In the genomic region with DNA sequence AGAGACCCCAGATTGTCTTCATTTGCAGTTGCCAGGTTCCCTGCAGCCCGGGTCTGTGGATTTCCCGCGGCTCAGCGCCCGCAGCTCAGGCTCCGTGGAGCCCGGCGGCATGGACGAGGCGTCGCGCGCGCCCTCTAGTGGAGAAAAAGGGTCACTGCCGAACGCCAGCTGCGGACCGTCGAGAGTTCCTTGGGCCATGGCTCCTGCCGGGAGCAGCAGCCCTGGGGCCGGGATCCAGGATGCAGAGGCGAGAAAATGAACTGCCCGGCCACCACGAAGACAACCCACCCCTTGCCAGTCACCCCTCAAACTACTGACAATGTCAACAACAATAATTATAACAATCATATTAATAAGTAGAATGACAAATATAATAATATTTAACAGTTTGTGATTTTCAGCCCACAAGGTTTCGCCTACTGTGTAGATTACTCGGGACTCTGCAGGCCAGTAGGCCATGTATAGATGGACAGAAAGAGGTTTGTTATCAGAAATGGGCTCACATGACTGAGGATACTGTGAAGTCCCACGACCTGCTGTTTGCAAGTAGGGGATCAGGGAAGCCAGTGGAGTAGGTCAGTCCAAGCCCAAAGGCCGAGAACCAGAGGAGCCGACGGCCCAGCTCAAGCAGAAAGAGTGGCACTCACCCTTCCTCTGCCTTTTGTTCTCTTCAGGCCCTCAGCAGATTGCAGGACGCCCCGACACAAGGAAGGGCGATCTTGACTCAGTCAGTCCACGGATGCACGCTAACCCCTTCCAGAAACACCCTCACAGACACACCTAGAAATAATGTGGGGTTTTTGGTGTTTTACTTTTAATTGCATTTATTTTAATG, we compare ENCODE assay signal across 8 cellular contexts. TPM values are rescaled to one million over a fixed set of nuclear protein-coding genes. Genes with fewer than 3 reads are reported as not detected.
DNase-seq lines count a peak whose midpoint lies in the region; ATAC-seq and TF ChIP-seq lines count a peak whose summit lies in the region.

No MANE protein-coding gene starts in this region.

- H3K36me3 Mint-ChIP-seq in activated T-helper 17 cell treated with anti-CD3 and anti-CD28 coated beads, Interleukin-2, amount 50 U/mL, for 72 hours (ENCODE audit: low read depth), result no peaks in the 10 kb centered on the region

- H3K4me3 Mint-ChIP-seq in activated T-helper 17 cell treated with anti-CD3 and anti-CD28 coated beads, Interleukin-2, amount 50 U/mL, for 72 hours, result no peak overlapping the region

- no peaks in the 10 kb centered on the region for H3K9me3 Mint-ChIP-seq in activated T-helper 17 cell treated with anti-CD3 and anti-CD28 coated beads, Interleukin-2, amount 50 U/mL, for 72 hours

- H3K4me1 Mint-ChIP-seq in activated T-helper 17 cell treated with anti-CD3 and anti-CD28 coated beads, Interleukin-2, amount 50 U/mL, for 72 hours, result peaks cover 5% of the 10 kb centered on the region

- ATAC-seq in GM18505 (IDR thresholded peaks at IDR 0.05; ENCODE audit: unreplicated experiment) (peak; percentile 77), Panc1 (peak; percentile 97)
- ATAC-seq in activated T-helper 17 cell treated with anti-CD3 and anti-CD28 coated beads, Interleukin-2, amount 50 U/mL, for 72 hours (replicated peaks), result peak; percentile 82

- CTCF ChIA-PET in Panc1 (lab: Charles Lee), result interaction anchor here (1.3 to 2.0 kb wide), 2 partner anchors 279 to 281 kb away, joined by 4 to 6 read pairs; no protein-coding TSS in a partner anchor

- no TSS peak for BruUV-seq in Panc1 (replicated peaks; lab: Mats Ljungman, UMichigan)

- H3K4me3 ChIP-seq in HL-60 (replicated peaks; ENCODE audit: insufficient read depth, low read length) (no peak overlapping the region), Panc1 (ENCODE audit: low read depth in 2 of 2, low read length in 2 of 2) (peak overlapping the region in 1 of 2 experiments; percentile 51; a peak in 2 of 4 replicates), foreskin fibroblast (ENCODE audit: low read depth in 1 of 2, low read length in 2 of 2) (peak overlapping the region; percentile 19 to 49)

- peaks cover 31% of the 10 kb centered on the region for H3K27me3 Mint-ChIP-seq in activated T-helper 17 cell treated with anti-CD3 and anti-CD28 coated beads, Interleukin-2, amount 50 U/mL, for 72 hours

- H3K9me3 ChIP-seq in Panc1 (ENCODE audit: control insufficient read depth, insufficient read depth, low read depth, low read length), result peaks cover 4% of the 10 kb centered on the region; the same call in 1 of the 2 replicates

- in situ Hi-C loops in ACHN (cut with HindIII; ENCODE audit: low pct_ligation_motif_present, low pct_unique_long_range_greater_than_20kb, low sequenced_read_pairs), result no loop called here
- in situ Hi-C loops in Panc1 (cut with HindIII; ENCODE audit: low pct_unique_long_range_greater_than_20kb, low sequenced_read_pairs), result no loop called here

- POLR2A ChIA-PET in Panc1 (lab: Charles Lee), result no interaction called here

- TF ChIP-seq CTCF in HL-60 (IDR thresholded peaks at IDR 0.05; ENCODE audit: insufficient read depth, low read length) (peak; percentile 65), Panc1 (IDR thresholded peaks at IDR 0.05) (peak; percentile 98), foreskin fibroblast (IDR thresholded peaks at IDR 0.05; ENCODE audit: low read depth, low read length) (peak; percentile 95)

- no peaks in the 10 kb centered on the region for H3K36me3 ChIP-seq in Panc1 (ENCODE audit: control insufficient read depth, insufficient read depth, low read length)

- no peaks in the 10 kb centered on the region for H3K4me1 ChIP-seq in Panc1 (ENCODE audit: control insufficient read depth, insufficient read depth, low read length)

- H3K27ac ChIP-seq in HL-60 (replicated peaks), result no peak overlapping the region
- H3K27ac ChIP-seq in Panc1 (ENCODE audit: low read length), result no peak overlapping the region
- H3K27ac ChIP-seq in substantia nigra (ENCODE audit: low read depth, low read length, poor library complexity, severe bottlenecking), result peak overlapping the region; percentile 28

- no peak overlapping the region for H3K27ac Mint-ChIP-seq in activated T-helper 17 cell treated with anti-CD3 and anti-CD28 coated beads, Interleukin-2, amount 50 U/mL, for 72 hours

- intact Hi-C loops in Panc1 (cut with micrococcal nuclease; ENCODE audit: unreplicated experiment), result loop anchor here (2.0 to 5.0 kb wide), 2 partner anchors 241 to 279 kb away; no protein-coding TSS in a partner anchor

- H3K27me3 ChIP-seq in HL-60 (ENCODE audit: insufficient read depth, poor library complexity, severe bottlenecking) (peaks cover 10% of the 10 kb centered on the region), Panc1 (ENCODE audit: control insufficient read depth, insufficient read depth, low read length) (no peaks in the 10 kb centered on the region)

- TF ChIP-seq POLR2A in GM18505 (IDR thresholded peaks at IDR 0.05; ENCODE audit: borderline replicate concordance, extremely low read depth, insufficient read depth, insufficient read length), result no peak

- DNase-seq in ACHN (peak; percentile 64), HL-60 (ENCODE audit: low read depth in 1 of 2, low spot score in 1 of 2) (peak; percentile 20 to 49), Panc1 (ENCODE audit: low read depth, low spot score) (no peak), foreskin fibroblast (peak; percentile 48 to 87), nucleus accumbens (lab: John Stamatoyannopoulos, UW) (peak in 51 of 56 donors; percentile 34 to 88 (median 71)), substantia nigra (lab: John Stamatoyannopoulos, UW) (peak in 47 of 49 donors; percentile 23 to 90 (median 76))

RNA-seq across cellular contexts. Expression of gene BOD1, which starts 43.1 kb away (rescaled TPM):
- 86.1 TPM for total RNA-seq in Panc1 (2021; ENCODE audit: unreplicated experiment)
- polyA plus RNA-seq in Panc1 (2012; ENCODE audit: insufficient read length), result 69.9 TPM
- total RNA-seq in activated T-helper 17 cell treated with anti-CD3 and anti-CD28 coated beads, Interleukin-2, amount 50 U/mL, for 72 hours, result 10 to 100 TPM; 23.1 to 24.9 TPM
